8 cellular contexts compared by ENCODE assay signal in the genomic region with DNA sequence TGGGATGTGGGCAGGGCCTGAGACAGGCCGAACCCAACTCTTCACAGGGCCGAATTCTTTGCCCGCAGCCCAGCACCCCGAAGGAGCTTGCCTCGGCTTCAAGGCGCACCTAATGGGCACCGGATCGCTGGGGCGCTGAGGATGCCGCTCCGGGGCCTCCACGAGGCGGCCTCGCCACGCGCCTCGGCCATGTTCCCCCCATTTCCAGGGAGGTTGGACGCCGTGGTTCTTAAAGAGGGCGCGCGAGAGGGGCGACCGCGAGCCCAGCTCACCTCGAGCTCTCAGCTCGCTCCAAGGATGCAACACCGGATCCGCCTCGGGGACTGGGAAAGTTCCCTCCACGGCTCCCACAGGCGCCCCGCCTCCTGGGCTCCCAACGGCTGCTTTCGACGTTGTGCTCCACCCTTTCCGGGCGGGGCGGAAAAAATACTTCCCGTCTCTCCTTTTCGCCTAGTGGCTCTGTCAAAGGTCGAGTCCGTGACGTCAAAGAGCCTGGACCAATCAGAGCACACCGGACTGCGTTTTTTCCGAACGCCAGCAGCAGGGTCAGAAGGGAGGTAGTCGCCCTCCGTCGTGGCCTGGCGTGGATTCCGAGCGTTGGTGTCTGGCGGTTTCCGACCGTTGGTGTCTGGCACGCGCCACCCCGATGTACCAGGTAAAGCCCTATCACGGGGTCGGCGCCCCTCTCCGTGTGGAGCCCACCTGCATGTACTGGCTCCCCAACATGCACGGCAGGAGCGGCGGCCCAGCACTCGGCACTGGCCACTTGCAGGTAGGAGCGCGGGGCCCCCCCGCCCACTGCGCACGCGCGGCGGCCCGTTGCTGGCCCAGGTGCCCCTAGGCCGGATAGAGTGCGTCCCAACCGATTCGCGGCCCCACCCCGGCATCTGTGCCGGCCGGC. TPM values are rescaled to one million over a fixed set of nuclear protein-coding genes. Genes with fewer than 3 reads are reported as not detected.
DNase-seq lines count a peak whose midpoint lies in the region; ATAC-seq and TF ChIP-seq lines count a peak whose summit lies in the region.
"Not testable (repeated sequence)": the region's sequence is repeated elsewhere in the genome, so short reads cannot be mapped to it uniquely, and the experiment has no call there.

No MANE protein-coding gene starts in this region.

- peaks cover 35% of the 10 kb centered on the region for H3K36me3 ChIP-seq in DOHH2 (ENCODE audit: control insufficient read depth, low read length)
- not testable (repeated sequence) for H3K36me3 ChIP-seq in GM23248 (ENCODE audit: low read depth); fibroblast of lung (ENCODE audit: control insufficient read depth, insufficient read depth, low read length)

- H3F3A ChIP-seq in DOHH2 (ENCODE audit: control insufficient read depth, insufficient read depth); GM23248 (ENCODE audit: insufficient read depth): not testable (repeated sequence)

- DNase-seq in GM23248 (peak; percentile 92), Kasumi-1 (lab: John Stamatoyannopoulos, UW) (peak; percentile 82 to 85), RKO (ENCODE audit: low spot score) (peak; percentile 96), fibroblast of lung (ENCODE audit: low read depth in 2 of 2) (peak; percentile 90 to 94)
- peak; percentile 61 to 81 for DNase-seq in activated T-helper 1 cell treated with anti-CD3 and anti-CD28 coated beads, Interleukin-2, amount 50 U/mL, for 16 hours (ENCODE audit: low read depth in 1 of 2, low spot score in 1 of 2)
- DNase-seq in naive thymus-derived CD8-positive, alpha-beta T cell: peak; percentile 74 to 91 (median 84)
- peak; percentile 93 for DNase-seq in stimulated activated naive B cell treated with anti-CD40 and anti-IgM and Interleukin-4, amounts not matched to agents 10 μg/mL and 1 μg/mL and 100 μg/mL, for 72 hours

- H3K9me3 ChIP-seq in DOHH2 (ENCODE audit: control insufficient read depth, insufficient read depth, low read length); GM23248 (ENCODE audit: low read depth); fibroblast of lung (ENCODE audit: control insufficient read depth, insufficient read depth, low read depth, low read length): not testable (repeated sequence)

- not testable (repeated sequence) for H3K9me2 ChIP-seq in DOHH2 (replicated peaks; ENCODE audit: control insufficient read depth, low read length); GM23248 (ENCODE audit: insufficient read depth)

- H3K36me3 Mint-ChIP-seq in naive thymus-derived CD8-positive, alpha-beta T cell: peaks cover 0 to 40% (median 0%) of the 10 kb centered on the region in 3 donors
- peaks cover 13 to 20% of the 10 kb centered on the region in 2 donors for H3K36me3 Mint-ChIP-seq in stimulated activated naive B cell treated with anti-CD40 and anti-IgM and Interleukin-4, amounts not matched to agents 10 μg/mL and 1 μg/mL and 100 μg/mL, for 72 hours

- peak; percentile 83 to 88 for ATAC-seq in naive thymus-derived CD8-positive, alpha-beta T cell
- peak; percentile 96 for ATAC-seq in stimulated activated naive B cell treated with anti-CD40 and anti-IgM and Interleukin-4, amounts not matched to agents 10 μg/mL and 1 μg/mL and 100 μg/mL, for 72 hours (replicated peaks)

- peaks cover 25% of the 10 kb centered on the region for H3K4me1 ChIP-seq in DOHH2 (ENCODE audit: control insufficient read depth, low read length)
- H3K4me1 ChIP-seq in GM23248 (ENCODE audit: insufficient read depth); fibroblast of lung (ENCODE audit: control insufficient read depth, extremely low read depth, insufficient read depth, low read length): not testable (repeated sequence)

- H3K4me2 ChIP-seq in DOHH2 (ENCODE audit: low read length) (peak overlapping the region; percentile 78), GM23248 (ENCODE audit: unreplicated experiment) (peak overlapping the region; percentile 90), fibroblast of lung (ENCODE audit: extremely low read depth, insufficient read depth, low read length) (peak overlapping the region; percentile 51)

- not testable (repeated sequence) for TF ChIP-seq CTCF in DOHH2 (IDR thresholded peaks at IDR 0.05; ENCODE audit: low read depth, low read length, poor library complexity, severe bottlenecking); fibroblast of lung (conservative IDR thresholded peaks at IDR 0.05 in 1 of 2, IDR thresholded peaks at IDR 0.05 in 1 of 2; ENCODE audit: low read depth in 1 of 2, low read length in 2 of 2)

- peak overlapping the region; percentile 97 for H3K9ac ChIP-seq in GM23248
- H3K9ac ChIP-seq in fibroblast of lung (ENCODE audit: insufficient read depth, low read length): peak overlapping the region; percentile 84

- 1% methylated on average over 77 to 85 of the region's 85 CpGs for WGBS in GM23248 (ENCODE audit: low coverage in 1 of 2, low lambda C conversion rate in 2 of 2, missing lambda C conversion rate in 2 of 2), 2 experiments

- H3K79me2 ChIP-seq in DOHH2 (ENCODE audit: control insufficient read depth, low read length) (peaks cover 50% of the 10 kb centered on the region), GM23248 (ENCODE audit: insufficient read depth) (peaks cover 60% of the 10 kb centered on the region)
- not testable (repeated sequence) for H3K79me2 ChIP-seq in fibroblast of lung (ENCODE audit: control insufficient read depth, insufficient read depth, low read length)

- H2AFZ ChIP-seq in GM23248 (peak overlapping the region; percentile 74), fibroblast of lung (ENCODE audit: low read length) (peak overlapping the region; percentile 84)

- not testable (repeated sequence) for H4K20me1 ChIP-seq in DOHH2 (ENCODE audit: control insufficient read depth, insufficient read depth, low read depth, low read length); GM23248 (ENCODE audit: insufficient read depth); fibroblast of lung (ENCODE audit: control insufficient read depth, extremely low read depth, insufficient read depth, low read length)

- not testable (repeated sequence) for H3K27me3 ChIP-seq in DOHH2 (ENCODE audit: control insufficient read depth, low read length); GM23248 (replicated peaks; ENCODE audit: insufficient read depth); fibroblast of lung (ENCODE audit: control insufficient read depth, insufficient read depth, low read length)

- peak overlapping the region; percentile 87 to 98 (median 94) for H3K4me3 Mint-ChIP-seq in naive thymus-derived CD8-positive, alpha-beta T cell
- peak overlapping the region; percentile 89 to 96 for H3K4me3 Mint-ChIP-seq in stimulated activated naive B cell treated with anti-CD40 and anti-IgM and Interleukin-4, amounts not matched to agents 10 μg/mL and 1 μg/mL and 100 μg/mL, for 72 hours

- peaks cover 6 to 36% (median 19%) of the 10 kb centered on the region in 4 donors for H3K4me1 Mint-ChIP-seq in naive thymus-derived CD8-positive, alpha-beta T cell
- peaks cover 9 to 26% of the 10 kb centered on the region in 2 donors for H3K4me1 Mint-ChIP-seq in stimulated activated naive B cell treated with anti-CD40 and anti-IgM and Interleukin-4, amounts not matched to agents 10 μg/mL and 1 μg/mL and 100 μg/mL, for 72 hours

- H3K4me3 ChIP-seq in DOHH2 (ENCODE audit: low read length) (peak overlapping the region; percentile 98), GM23248 (peak overlapping the region; percentile 98), fibroblast of lung (replicated peaks in 1 of 4; ENCODE audit: control extremely low read depth in 1 of 4, insufficient read depth in 1 of 4, low read depth in 3 of 4, low read length in 4 of 4) (peak overlapping the region; percentile 71 to 84 (median 78))

- H3K27ac Mint-ChIP-seq in naive thymus-derived CD8-positive, alpha-beta T cell: peak overlapping the region; percentile 91 to 99 (median 98)
- peak overlapping the region; percentile 98 for H3K27ac Mint-ChIP-seq in stimulated activated naive B cell treated with anti-CD40 and anti-IgM and Interleukin-4, amounts not matched to agents 10 μg/mL and 1 μg/mL and 100 μg/mL, for 72 hours

- H3K27ac ChIP-seq in DOHH2 (ENCODE audit: low read depth, low read length): peak overlapping the region; percentile 78
- peak overlapping the region; percentile 92 for H3K27ac ChIP-seq in GM23248
- peak overlapping the region; percentile 85 for H3K27ac ChIP-seq in fibroblast of lung (ENCODE audit: insufficient read depth, low read length)

- H3K9me3 Mint-ChIP-seq in naive thymus-derived CD8-positive, alpha-beta T cell; stimulated activated naive B cell treated with anti-CD40 and anti-IgM and Interleukin-4, amounts not matched to agents 10 μg/mL and 1 μg/mL and 100 μg/mL, for 72 hours: not testable (repeated sequence)

- not testable (repeated sequence) for H3K27me3 Mint-ChIP-seq in naive thymus-derived CD8-positive, alpha-beta T cell; stimulated activated naive B cell treated with anti-CD40 and anti-IgM and Interleukin-4, amounts not matched to agents 10 μg/mL and 1 μg/mL and 100 μg/mL, for 72 hours

- in situ Hi-C loops in GM23248 (cut with MboI): not testable (repeated sequence)

- POLR2A ChIA-PET in naive thymus-derived CD8-positive, alpha-beta T cell (lab: Charles Lee): interaction anchor here (0.6 to 1.3 kb wide), 2 partner anchors 157 to 235 kb away, joined by 3 to 4 read pairs; partner anchors contain the start of genes AP4M1 and MCM7

RNA-seq across cellular contexts. Expression of gene PILRB, which starts 22.1 kb away (rescaled TPM):
- total RNA-seq in GM23248 (2014; rRNA removed; shearing (Covaris generic)): 10.8 and 21.8 TPM in 2 replicates
- 7.6 and 10.7 TPM in 2 replicates for polyA plus RNA-seq in GM23248 (2016; fragmentation: Nextera tagmentation; extraction: Ambion mirVana)
- 3.6 and 4.3 TPM in 2 replicates for total RNA-seq in fibroblast of lung
- 6.5 and 8.8 TPM in 2 replicates for polyA plus RNA-seq in fibroblast of lung
- 2.7 TPM in 2 replicates for polyA plus RNA-seq in fibroblast of lung (2012)
- 6.3 and 18.0 TPM in 2 replicates for polyA minus RNA-seq in fibroblast of lung (ENCODE audit: low replicate concordance)
- 100 to 1,000 TPM; 129 to 130 TPM for total RNA-seq in naive thymus-derived CD8-positive, alpha-beta T cell
- 10 to 100 TPM in 1 of 3 donors, 1 to 10 TPM in 2; 2.5 to 14.6 (median 3.3) TPM for polyA plus RNA-seq in naive thymus-derived CD8-positive, alpha-beta T cell

RNA-seq across cellular contexts. Expression of gene SPDYE3, which starts 28.3 kb away (rescaled TPM):
- not detected in 2 replicates for total RNA-seq in GM23248 (2014; rRNA removed; shearing (Covaris generic))
- polyA plus RNA-seq in GM23248 (2016; fragmentation: Nextera tagmentation; extraction: Ambion mirVana) (3.5 and 3.8 TPM in 2 replicates), fibroblast of lung (not detected in 2 replicates)
- not detected in 2 replicates for total RNA-seq in fibroblast of lung
- 2.0 and 2.1 TPM in 2 replicates for polyA plus RNA-seq in fibroblast of lung (2012)
- not detected in 2 replicates for polyA minus RNA-seq in fibroblast of lung (ENCODE audit: low replicate concordance)
- total RNA-seq in naive thymus-derived CD8-positive, alpha-beta T cell: not detected
- 10 to 100 TPM in 1 of 3 donors, 1 to 10 TPM in 2; 4.8 to 10.9 (median 7.7) TPM for polyA plus RNA-seq in naive thymus-derived CD8-positive, alpha-beta T cell

RNA-seq across cellular contexts. Expression of gene PILRA, which starts 37.5 kb away (rescaled TPM):
- not detected in 2 replicates for total RNA-seq in GM23248 (2014; rRNA removed; shearing (Covaris generic))
- 1.7 TPM in 2 replicates for polyA plus RNA-seq in GM23248 (2016; fragmentation: Nextera tagmentation; extraction: Ambion mirVana)
- 0.33 TPM in 1 of 2 replicates, not detected in the other for total RNA-seq in fibroblast of lung
- polyA plus RNA-seq in fibroblast of lung: 0.15 and 0.20 TPM in 2 replicates
- 0.28 TPM in 1 of 2 replicates, not detected in the other for polyA plus RNA-seq in fibroblast of lung (2012)
- polyA minus RNA-seq in fibroblast of lung (ENCODE audit: low replicate concordance): not detected in 2 replicates
- 10 to 100 TPM in 1 of 2 experiments, 1 to 10 TPM in 1; 8.6 to 10.6 TPM for total RNA-seq in naive thymus-derived CD8-positive, alpha-beta T cell
- under 1 TPM; 0.35 to 0.63 (median 0.60) TPM for polyA plus RNA-seq in naive thymus-derived CD8-positive, alpha-beta T cell

Comparison
In these comparisons a context has a peak if more than half of its experiments do, and no peak if none do; other contexts are left out.
1. Peak in every context shown above with its lines: DNase-seq, ATAC-seq, H3K4me3 ChIP-seq and H3K27ac ChIP-seq.